ENCODE assay signal across 8 cellular contexts in genomic region chr11:123063396-123064267, GRCh38. TPM values are rescaled to one million over a fixed set of nuclear protein-coding genes. Genes with fewer than 3 reads are reported as not detected.
DNase-seq lines count a peak whose midpoint lies in the region; ATAC-seq and TF ChIP-seq lines count a peak whose summit lies in the region.

No MANE protein-coding gene starts in this region.

- peak overlapping the region; percentile 98 for H3K9ac ChIP-seq in Karpas-422 (ENCODE audit: low read length)

- H3K27me3 ChIP-seq in Karpas-422 (ENCODE audit: low read length) = no peaks in the 10 kb centered on the region
- no peaks in the 10 kb centered on the region for H3K27me3 ChIP-seq in lower lobe of right lung (ENCODE audit: low read depth)
- H3K27me3 ChIP-seq in thoracic aorta (replicated peaks; ENCODE audit: insufficient read depth) = no peaks in the 10 kb centered on the region

- H3K36me3 Mint-ChIP-seq in T-helper 17 cell (ENCODE audit: low read depth) = peaks cover 19% of the 10 kb centered on the region

- no peaks in the 10 kb centered on the region for H3K9me3 ChIP-seq in Karpas-422 (ENCODE audit: low read length)
- H3K9me3 ChIP-seq in T-helper 17 cell (ENCODE audit: control insufficient read depth, low read length, poor library complexity, severe bottlenecking) = no peaks in the 10 kb centered on the region
- H3K9me3 ChIP-seq in lower lobe of right lung = no peaks in the 10 kb centered on the region
- no peaks in the 10 kb centered on the region for H3K9me3 ChIP-seq in thoracic aorta

- ATAC-seq in T-helper 17 cell = no peak
- ATAC-seq in lower lobe of right lung = peak; percentile 15 to 34
- no peak for ATAC-seq in thoracic aorta (ENCODE audit: insufficient number of reproducible peaks, low FRiP score, low read depth)
- ATAC-seq in HG02938 (IDR thresholded peaks at IDR 0.05; ENCODE audit: unreplicated experiment) = no peak

- H3K36me3 ChIP-seq in Karpas-422 (ENCODE audit: insufficient read depth, low read length) = peaks cover 33% of the 10 kb centered on the region
- H3K36me3 ChIP-seq in lower lobe of right lung = peaks cover 27% of the 10 kb centered on the region
- peaks cover 18% of the 10 kb centered on the region for H3K36me3 ChIP-seq in thoracic aorta

- H3K4me1 Mint-ChIP-seq in T-helper 17 cell = peaks cover 48% of the 10 kb centered on the region

- DNase-seq in DMS79 treated with DMSO at 0.1 percent for 48 hours (lab: John Stamatoyannopoulos, UW) (peak; percentile 91), Karpas-422 (peak; percentile 75), T-helper 17 cell (peak; percentile 11 to 32 (median 13)), coronary artery (ENCODE audit: low spot score) (peak; percentile 80), lower lobe of right lung (no peak), thoracic aorta (ENCODE audit: low spot score) (no peak), GM13977 (ENCODE audit: low spot score) (no peak)

- TF ChIP-seq CTCF in coronary artery (IDR thresholded peaks at IDR 0.05) (no peak), lower lobe of right lung (IDR thresholded peaks at IDR 0.05) (no peak), thoracic aorta (IDR thresholded peaks at IDR 0.05) (no peak), GM13977 (IDR thresholded peaks at IDR 0.05; ENCODE audit: extremely low read depth, insufficient read depth, missing control alignments) (no peak)

- peak overlapping the region; percentile 85 for H3K4me2 ChIP-seq in Karpas-422 (ENCODE audit: low read depth, low read length, poor library complexity, severe bottlenecking)

- peak overlapping the region; percentile 95 for H3K27ac ChIP-seq in Karpas-422 (ENCODE audit: low read length)
- H3K27ac ChIP-seq in coronary artery = peak overlapping the region; percentile 98 to 100
- peak overlapping the region; percentile 100 for H3K27ac ChIP-seq in lower lobe of right lung
- H3K27ac ChIP-seq in thoracic aorta = peak overlapping the region; percentile 99 to 100

- peaks cover 30% of the 10 kb centered on the region; the same call in 1 of the 2 replicates for H4K20me1 ChIP-seq in Karpas-422 (ENCODE audit: insufficient read depth, low read depth, low read length)

- no peaks in the 10 kb centered on the region for H3K9me2 ChIP-seq in Karpas-422 (replicated peaks; ENCODE audit: insufficient read depth, low read length)

- peak overlapping the region; percentile 100 for H3K27ac Mint-ChIP-seq in T-helper 17 cell

- H3K79me2 ChIP-seq in Karpas-422 (ENCODE audit: low read length) = peaks cover 23% of the 10 kb centered on the region

- intact Hi-C loops in lower lobe of right lung (cut with DNase I) = no loop called here

- in situ Hi-C loops in GM13977 (cut with MboI; ENCODE audit: low pct_unique_long_range_greater_than_20kb, low sequenced_read_pairs, unreplicated experiment) = no loop called here

- no peak overlapping the region for H2AFZ ChIP-seq in Karpas-422 (ENCODE audit: low read length)

- H3K4me1 ChIP-seq in Karpas-422 (ENCODE audit: low read length) = peaks cover 51% of the 10 kb centered on the region
- H3K4me1 ChIP-seq in lower lobe of right lung = peaks cover 42% of the 10 kb centered on the region
- peaks cover 27 to 55% of the 10 kb centered on the region in 2 donors for H3K4me1 ChIP-seq in thoracic aorta (ENCODE audit: control insufficient read depth in 1 of 2, low read depth in 2 of 2)

- H3K4me3 Mint-ChIP-seq in T-helper 17 cell = peak overlapping the region; percentile 99

- H3K4me3 ChIP-seq in Karpas-422 (ENCODE audit: low read length) = peak overlapping the region; percentile 83
- peak overlapping the region; percentile 94 for H3K4me3 ChIP-seq in coronary artery
- peak overlapping the region; percentile 93 for H3K4me3 ChIP-seq in lower lobe of right lung
- H3K4me3 ChIP-seq in thoracic aorta = peak overlapping the region; percentile 76

- H3K27me3 Mint-ChIP-seq in T-helper 17 cell = no peaks in the 10 kb centered on the region

RNA-seq across cellular contexts. Expression of gene HSPA8, which starts 1.7 kb away (rescaled TPM):
- total RNA-seq in Karpas-422 (2014; rRNA removed; shearing (Covaris generic); ENCODE audit: low replicate concordance) = 1,464 and 1,725 TPM in 2 replicates
- total RNA-seq in T-helper 17 cell (1,000 to 10,000 TPM; 1,034 to 1,253 TPM), lower lobe of right lung (1,001 TPM), thoracic aorta (100 to 1,000 TPM; 728 to 947 TPM)

Comparison
In these comparisons a context has a peak if more than half of its experiments do, and no peak if none do; other contexts are left out.
1. DNase-seq: peak in DMS79 treated with DMSO at 0.1 percent for 48 hours (single experiment), Karpas-422 (single experiment), T-helper 17 cell (3 of 3) and coronary artery (single experiment); none in lower lobe of right lung (single experiment), thoracic aorta (single experiment) and GM13977 (single experiment).
2. ATAC-seq: peak in lower lobe of right lung (2 of 2); none in T-helper 17 cell (single experiment), thoracic aorta (single experiment) and HG02938 (single experiment).
3. Peak in every context shown above with its lines, with median percentiles within 50 percentile points of each other: H3K27ac ChIP-seq and H3K4me3 ChIP-seq.